Comparison of ENCODE assay signal across 33 cellular contexts in the genomic region with DNA sequence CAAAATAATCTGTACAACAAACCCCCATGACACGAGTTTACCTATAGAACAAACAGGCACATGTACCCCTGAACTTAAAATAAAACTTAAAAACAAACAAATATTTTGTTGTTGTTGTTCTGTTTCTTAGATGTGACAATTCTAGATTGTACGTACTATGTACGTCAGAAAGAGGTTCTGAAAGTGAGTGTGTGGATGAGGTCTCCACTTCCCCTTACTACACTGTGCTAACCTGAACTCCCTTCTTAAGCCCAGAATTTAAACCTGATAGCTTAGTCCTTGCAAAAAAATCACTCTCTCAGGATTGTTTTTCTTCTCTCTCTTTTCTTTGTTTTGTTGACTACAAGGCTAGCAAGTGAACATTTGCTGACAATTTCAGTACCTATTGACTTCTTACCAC.
"Had no signal": no experiment of that assay in that cellular context is flagged by ENCODE, and none has a peak within 500 bp of the region (broad histone marks: within the 10 kb centered on the region; RNA-seq: fewer than 3 reads in every experiment).

No MANE protein-coding gene starts in this region.

- H3K27me3 Mint-ChIP-seq: activated B cell treated with CpG ODN at 0.5 μM for 24 hours; activated CD8-positive, alpha-beta T cell treated with anti-CD3 and anti-CD28 coated beads for 36 hours; activated naive CD4-positive, alpha-beta T cell treated with anti-CD3 and anti-CD28 coated beads, Interleukin-2, amount 10 ng/mL, durations not matched to agents 7 days and 5 days; activated naive CD8-positive, alpha-beta T cell treated with anti-CD3 and anti-CD28 coated beads, Interleukin-2, amount 10 ng/mL, durations not matched to agents 7 days and 5 days; activated T-helper 17 cell treated with anti-CD3 and anti-CD28 coated beads, Interleukin-2, amount 50 U/mL, for 72 hours had no signal

- ATAC-seq: activated CD4-positive, CD25-positive, alpha-beta regulatory T cell treated with anti-CD3 and anti-CD28 coated beads, Interleukin-2, amount 50 U/mL, for 24 hours; activated CD8-positive, alpha-beta T cell treated with anti-CD3 and anti-CD28 coated beads for 36 hours; activated naive CD4-positive, alpha-beta T cell treated with anti-CD3 and anti-CD28 coated beads, Interleukin-2, amount 50 U/mL, for 72 hours; activated T-cell treated with anti-CD3 and anti-CD28 coated beads, Interleukin-2, amount 50 U/mL, for 4 hours; activated T-helper 17 cell treated with anti-CD3 and anti-CD28 coated beads, Interleukin-2, amount 50 U/mL, for 72 hours; gastroesophageal sphincter; heart right ventricle had no signal

- H3K4me2 ChIP-seq: hepatocyte had no signal

- H3K36me3 ChIP-seq: ascending aorta, breast epithelium, cardiac muscle cell, colonic mucosa, esophagus squamous epithelium, gastroesophageal sphincter, heart right ventricle had no signal

- H2AFZ ChIP-seq: hepatocyte had no signal

- H3K27ac Mint-ChIP-seq: activated B cell treated with CpG ODN at 0.5 μM for 24 hours; activated CD8-positive, alpha-beta T cell treated with anti-CD3 and anti-CD28 coated beads for 36 hours; activated naive CD4-positive, alpha-beta T cell treated with anti-CD3 and anti-CD28 coated beads, Interleukin-2, amount 10 ng/mL, durations not matched to agents 7 days and 5 days; activated naive CD4-positive, alpha-beta T cell treated with anti-CD3 and anti-CD28 coated beads, Interleukin-2, amount 50 U/mL, for 72 hours; activated naive CD8-positive, alpha-beta T cell treated with anti-CD3 and anti-CD28 coated beads, Interleukin-2, amount 10 ng/mL, durations not matched to agents 7 days and 5 days; activated T-helper 17 cell treated with anti-CD3 and anti-CD28 coated beads, Interleukin-2, amount 50 U/mL, for 72 hours; brain had no signal

- FAIRE-seq: endometrium, endothelial cell of umbilical vein, TTC549 had no signal

- H3K27ac ChIP-seq: ascending aorta, breast epithelium, cardiac muscle cell, colonic mucosa, epithelial cell of prostate, esophagus squamous epithelium, gastroesophageal sphincter, heart right ventricle, hepatocyte, VCaP had no signal

- H3K4me3 Mint-ChIP-seq: activated B cell treated with CpG ODN at 0.5 μM for 24 hours; activated CD8-positive, alpha-beta T cell treated with anti-CD3 and anti-CD28 coated beads for 36 hours; activated naive CD4-positive, alpha-beta T cell treated with anti-CD3 and anti-CD28 coated beads, Interleukin-2, amount 10 ng/mL, durations not matched to agents 7 days and 5 days; activated naive CD8-positive, alpha-beta T cell treated with anti-CD3 and anti-CD28 coated beads, Interleukin-2, amount 10 ng/mL, durations not matched to agents 7 days and 5 days; activated T-cell treated with anti-CD3 and anti-CD28 coated beads, Interleukin-2, amount 50 U/mL, for 4 hours; activated T-helper 17 cell treated with anti-CD3 and anti-CD28 coated beads, Interleukin-2, amount 50 U/mL, for 72 hours; brain had no signal

- H3K27me3 ChIP-seq: ascending aorta, breast epithelium, cardiac muscle cell, colonic mucosa, esophagus squamous epithelium, gastroesophageal sphincter, heart right ventricle, hepatocyte had no signal

- DNase-seq: activated B cell treated with CpG ODN at 0.5 μM for 24 hours; activated CD4-positive, alpha-beta T cell treated with anti-CD3 and anti-CD28 coated beads for 48 hours; activated CD4-positive, alpha-beta T cell treated with anti-CD3 and anti-CD28 coated beads, Interleukin-2, amount 50 U/mL, for 1 hour; activated CD4-positive, alpha-beta T cell treated with anti-CD3 and anti-CD28 coated beads, Interleukin-2, amount 50 U/mL, for 48 hours; activated CD8-positive, alpha-beta memory T cell treated with anti-CD3 and anti-CD28 coated beads for 24 hours; activated CD8-positive, alpha-beta T cell treated with anti-CD3 and anti-CD28 coated beads for 36 hours; activated gamma-delta T cell; activated naive CD4-positive, alpha-beta T cell; activated naive CD4-positive, alpha-beta T cell treated with anti-CD3 and anti-CD28 coated beads, Interleukin-2, amount 10 ng/mL, durations not matched to agents 7 days and 5 days; activated naive CD8-positive, alpha-beta T cell treated with anti-CD3 and anti-CD28 coated beads, Interleukin-2, amount 10 ng/mL, durations not matched to agents 7 days and 5 days; activated T-cell treated with anti-CD3 and anti-CD28 coated beads, Interleukin-2, amount 50 U/mL, for 4 hours; central memory CD4-positive, alpha-beta T cell; cerebellar nuclear complex; colonic mucosa; effector CD8-positive, alpha-beta T cell; esophagus squamous epithelium; foreskin melanocyte; heart right ventricle; T-helper 2 cell had no signal

- H3K4me1 ChIP-seq: ascending aorta, breast epithelium, colonic mucosa, esophagus squamous epithelium, gastroesophageal sphincter, heart right ventricle had no signal

- H3K4me1 Mint-ChIP-seq: activated B cell treated with CpG ODN at 0.5 μM for 24 hours; activated naive CD4-positive, alpha-beta T cell treated with anti-CD3 and anti-CD28 coated beads, Interleukin-2, amount 10 ng/mL, durations not matched to agents 7 days and 5 days; activated naive CD8-positive, alpha-beta T cell treated with anti-CD3 and anti-CD28 coated beads, Interleukin-2, amount 10 ng/mL, durations not matched to agents 7 days and 5 days; activated T-helper 17 cell treated with anti-CD3 and anti-CD28 coated beads, Interleukin-2, amount 50 U/mL, for 72 hours; brain had no signal

- H3K9me3 Mint-ChIP-seq: activated B cell treated with CpG ODN at 0.5 μM for 24 hours had no signal

- H3K79me2 ChIP-seq: hepatocyte had no signal

- H3K36me3 Mint-ChIP-seq: activated naive CD4-positive, alpha-beta T cell treated with anti-CD3 and anti-CD28 coated beads, Interleukin-2, amount 10 ng/mL, durations not matched to agents 7 days and 5 days; activated naive CD8-positive, alpha-beta T cell treated with anti-CD3 and anti-CD28 coated beads, Interleukin-2, amount 10 ng/mL, durations not matched to agents 7 days and 5 days; brain had no signal

- H3K4me3 ChIP-seq: ascending aorta, breast epithelium, cardiac muscle cell, colonic mucosa, esophagus squamous epithelium, gastroesophageal sphincter, heart right ventricle, hepatocyte had no signal
